8 cellular contexts compared by ENCODE assay signal in the genomic region with DNA sequence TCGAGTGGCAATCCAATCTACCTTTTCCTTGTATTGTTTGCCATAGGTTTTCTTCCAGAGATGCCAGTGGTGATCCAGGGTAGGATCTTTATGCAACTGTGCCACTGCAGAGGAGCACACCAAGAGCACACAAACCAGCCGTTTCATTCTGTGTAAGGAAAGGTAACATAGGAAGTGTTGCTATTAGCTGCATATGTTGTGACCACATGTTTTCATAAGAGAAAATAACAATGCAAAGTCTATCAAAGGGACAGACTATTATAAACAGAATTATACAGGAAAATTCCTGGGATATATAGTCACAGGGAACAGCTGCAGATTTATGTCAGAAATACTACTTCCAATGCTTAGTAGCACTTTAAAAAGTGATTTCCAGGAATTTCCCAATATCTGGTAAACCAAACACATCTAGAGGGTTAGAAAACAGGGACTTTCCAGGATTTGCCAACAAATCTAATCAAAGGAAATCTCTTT. TPM values are rescaled to one million over a fixed set of nuclear protein-coding genes. Genes with fewer than 3 reads are reported as not detected.
DNase-seq lines count a peak whose midpoint lies in the region; ATAC-seq and TF ChIP-seq lines count a peak whose summit lies in the region.

No MANE protein-coding gene starts in this region.

- no peak for TF ChIP-seq EP300 in suprapubic skin (IDR thresholded peaks at IDR 0.05)

- no peaks in the 10 kb centered on the region for H3K36me3 ChIP-seq in suprapubic skin

- H3K9me3 ChIP-seq in right cardiac atrium (ENCODE audit: control insufficient read depth, low read length) (peaks cover 1% of the 10 kb centered on the region), suprapubic skin (no peaks in the 10 kb centered on the region)

- H3K27me3 Mint-ChIP-seq in activated CD8-positive, alpha-beta memory T cell treated with anti-CD3 and anti-CD28 coated beads, Interleukin-2, amount 10 ng/mL, durations not matched to agents 7 days and 5 days, result peaks cover 2% of the 10 kb centered on the region
- H3K27me3 Mint-ChIP-seq in T-helper 2 cell treated with Interferon-gamma antibody and Interleukin-4, amounts not matched to agents 5 μg/mL and 100 μg/mL, for 36 hours (ENCODE audit: low read depth), result no peaks in the 10 kb centered on the region

- DNase-seq in activated CD8-positive, alpha-beta memory T cell treated with anti-CD3 and anti-CD28 coated beads, Interleukin-2, amount 10 ng/mL, durations not matched to agents 7 days and 5 days, result no peak
- DNase-seq in activated CD8-positive, alpha-beta memory T cell treated with anti-CD3 and anti-CD28 coated beads, Interleukin-2, amount 50 U/mL, for 4 hours, result no peak
- no peak for DNase-seq in T-helper 2 cell treated with Interferon-gamma antibody and Interleukin-4, amounts not matched to agents 5 μg/mL and 100 μg/mL, for 36 hours (ENCODE audit: low spot score)
- DNase-seq in right cardiac atrium (no peak), suprapubic skin (ENCODE audit: low spot score in 2 of 2) (no peak)
- no peak for DNase-seq in NK-92 treated with Interleukin-12 subunit alpha and Interleukin-12 subunit beta, amount 100 ng/mL, for 24 hours (lab: John Stamatoyannopoulos, UW)

- TF ChIP-seq CTCF in suprapubic skin (IDR thresholded peaks at IDR 0.05), result no peak

- peak overlapping the region; percentile 77 for H3K4me3 ChIP-seq in right cardiac atrium (ENCODE audit: low read length)
- H3K4me3 ChIP-seq in suprapubic skin, result peak overlapping the region; percentile 45

- peaks cover 42% of the 10 kb centered on the region for H3K4me1 Mint-ChIP-seq in activated CD8-positive, alpha-beta memory T cell treated with anti-CD3 and anti-CD28 coated beads, Interleukin-2, amount 10 ng/mL, durations not matched to agents 7 days and 5 days
- peaks cover 37% of the 10 kb centered on the region for H3K4me1 Mint-ChIP-seq in T-helper 2 cell treated with Interferon-gamma antibody and Interleukin-4, amounts not matched to agents 5 μg/mL and 100 μg/mL, for 36 hours (ENCODE audit: low read depth)

- H3K27me3 ChIP-seq in right cardiac atrium (ENCODE audit: control insufficient read depth, insufficient read depth) (no peaks in the 10 kb centered on the region), suprapubic skin (no peaks in the 10 kb centered on the region)

- H3K27ac ChIP-seq in right cardiac atrium (ENCODE audit: low read length) (no peak overlapping the region), suprapubic skin (peak overlapping the region; percentile 76)

- peaks cover 2% of the 10 kb centered on the region for H3K9me3 Mint-ChIP-seq in activated CD8-positive, alpha-beta memory T cell treated with anti-CD3 and anti-CD28 coated beads, Interleukin-2, amount 10 ng/mL, durations not matched to agents 7 days and 5 days (ENCODE audit: low read depth)
- peaks cover 6% of the 10 kb centered on the region for H3K9me3 Mint-ChIP-seq in T-helper 2 cell treated with Interferon-gamma antibody and Interleukin-4, amounts not matched to agents 5 μg/mL and 100 μg/mL, for 36 hours

- peaks cover 34% of the 10 kb centered on the region for H3K36me3 Mint-ChIP-seq in activated CD8-positive, alpha-beta memory T cell treated with anti-CD3 and anti-CD28 coated beads, Interleukin-2, amount 10 ng/mL, durations not matched to agents 7 days and 5 days
- H3K36me3 Mint-ChIP-seq in T-helper 2 cell treated with Interferon-gamma antibody and Interleukin-4, amounts not matched to agents 5 μg/mL and 100 μg/mL, for 36 hours (ENCODE audit: low read depth), result peaks cover 39% of the 10 kb centered on the region

- CTCF ChIA-PET in activated CD8-positive, alpha-beta memory T cell treated with anti-CD3 and anti-CD28 coated beads, Interleukin-2, amount 10 ng/mL, durations not matched to agents 7 days and 5 days (lab: Charles Lee), result interaction anchor here (0.9 to 1.9 kb wide), 3 partner anchors 123 to 209 kb away, joined by 3 to 6 read pairs (median 4); a partner anchor contains a TSS

- peak overlapping the region; percentile 97 for H3K4me3 Mint-ChIP-seq in activated CD8-positive, alpha-beta memory T cell treated with anti-CD3 and anti-CD28 coated beads, Interleukin-2, amount 10 ng/mL, durations not matched to agents 7 days and 5 days
- H3K4me3 Mint-ChIP-seq in T-helper 2 cell treated with Interferon-gamma antibody and Interleukin-4, amounts not matched to agents 5 μg/mL and 100 μg/mL, for 36 hours, result peak overlapping the region; percentile 94

- intact Hi-C loops in right cardiac atrium (cut with DNase I), result no loop called here

- peak overlapping the region; percentile 96 for H3K27ac Mint-ChIP-seq in activated CD8-positive, alpha-beta memory T cell treated with anti-CD3 and anti-CD28 coated beads, Interleukin-2, amount 10 ng/mL, durations not matched to agents 7 days and 5 days
- H3K27ac Mint-ChIP-seq in T-helper 2 cell treated with Interferon-gamma antibody and Interleukin-4, amounts not matched to agents 5 μg/mL and 100 μg/mL, for 36 hours, result peak overlapping the region; percentile 94

- no peak for TF ChIP-seq POLR2A in suprapubic skin (IDR thresholded peaks at IDR 0.05)

- 50% methylated on average over 2 of the region's 2 CpGs for WGBS in right cardiac atrium
- WGBS in suprapubic skin, result 42% methylated on average over 2 of the region's 2 CpGs

- H3K4me1 ChIP-seq in right cardiac atrium (ENCODE audit: control insufficient read depth, insufficient read depth, low read length) (no peaks in the 10 kb centered on the region), suprapubic skin (peaks cover 15% of the 10 kb centered on the region)

- ATAC-seq in activated CD8-positive, alpha-beta memory T cell treated with anti-CD3 and anti-CD28 coated beads, Interleukin-2, amount 10 ng/mL, durations not matched to agents 7 days and 5 days, result peak; percentile 63
- ATAC-seq in right cardiac atrium (peak in 1 of 2 donors; percentile 26), GM18517 (IDR thresholded peaks at IDR 0.05; ENCODE audit: unreplicated experiment) (no peak), GM18502 (IDR thresholded peaks at IDR 0.05; ENCODE audit: poor library complexity, unreplicated experiment) (no peak)

RNA-seq across cellular contexts. Expression of a gene that starts 0.9 kb away (rescaled TPM):
- 10 to 100 TPM; 85.3 to 95.9 TPM for total RNA-seq in activated CD8-positive, alpha-beta memory T cell treated with anti-CD3 and anti-CD28 coated beads, Interleukin-2, amount 10 ng/mL, durations not matched to agents 7 days and 5 days
- total RNA-seq in right cardiac atrium (10 to 100 TPM; 34.8 to 64.7 (median 52.5) TPM), suprapubic skin (10 to 100 TPM in 3 of 4 donors, 1 to 10 TPM in 1; 6.7 to 21.7 (median 15.5) TPM)
- polyA plus RNA-seq in right cardiac atrium, result 8.7 TPM

RNA-seq across cellular contexts. Expression of a gene that starts 43.4 kb away (rescaled TPM):
- 1 to 10 TPM; 5.7 to 6.4 TPM for total RNA-seq in activated CD8-positive, alpha-beta memory T cell treated with anti-CD3 and anti-CD28 coated beads, Interleukin-2, amount 10 ng/mL, durations not matched to agents 7 days and 5 days
- total RNA-seq in right cardiac atrium (10 to 100 TPM; 13.6 to 22.2 (median 16.1) TPM), suprapubic skin (10 to 100 TPM; 46.3 to 98.0 (median 64.2) TPM)
- polyA plus RNA-seq in right cardiac atrium, result 13.5 TPM

RNA-seq across cellular contexts. Expression of a gene that starts 44.0 kb away (rescaled TPM):
- total RNA-seq in activated CD8-positive, alpha-beta memory T cell treated with anti-CD3 and anti-CD28 coated beads, Interleukin-2, amount 10 ng/mL, durations not matched to agents 7 days and 5 days, result under 1 TPM in 1 of 2 experiments, not detected in 1; 0.26 TPM
- total RNA-seq in right cardiac atrium, result under 1 TPM; 0.26 to 0.64 (median 0.54) TPM
- not detected for polyA plus RNA-seq in right cardiac atrium
- total RNA-seq in suprapubic skin, result 10 to 100 TPM in 1 of 4 donors, 1 to 10 TPM in 2, not detected in 1; 6.7 to 11.3 (median 8.4) TPM
